10 cellular contexts compared by ENCODE assay signal in the genomic region with DNA sequence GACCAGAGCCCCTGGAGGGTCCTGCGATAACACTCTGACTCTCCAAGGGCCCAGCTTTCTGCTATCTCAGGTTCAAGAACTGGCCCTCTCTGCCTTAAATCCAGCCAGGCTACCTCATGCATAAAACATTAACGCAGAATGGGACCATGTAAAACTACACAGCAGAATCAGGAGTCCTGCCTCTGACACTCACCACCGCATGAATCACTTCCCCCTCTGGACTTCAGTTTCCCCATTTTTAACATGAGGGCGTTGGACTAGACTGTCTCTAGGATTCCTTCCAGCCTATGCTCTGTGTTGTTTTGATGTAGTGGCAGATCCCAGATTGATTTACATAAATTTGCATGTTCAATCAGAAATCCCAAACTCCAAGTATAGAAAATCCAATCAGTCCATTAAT. TPM values are rescaled to one million over a fixed set of nuclear protein-coding genes. Genes with fewer than 3 reads are reported as not detected.
A peak's percentile ranks its signal among the peaks of the same experiment; 100 is the strongest.
DNase-seq lines count a peak whose midpoint lies in the region; ATAC-seq and TF ChIP-seq lines count a peak whose summit lies in the region.
"Had no signal": no experiment of that assay in that cellular context is flagged by ENCODE, and none has a peak within 500 bp of the region (broad histone marks: within the 10 kb centered on the region; RNA-seq: fewer than 3 reads in every experiment).

No MANE protein-coding gene starts in this region.

- H3K9me3 Mint-ChIP-seq in memory B cell = no peaks in the 10 kb centered on the region
- no peaks in the 10 kb centered on the region for H3K9me3 Mint-ChIP-seq in T-helper 2 cell treated with Interferon-gamma antibody and Interleukin-4, amounts not matched to agents 5 μg/mL and 100 μg/mL, for 36 hours

- H3K9me2 ChIP-seq in SK-N-SH = no peaks in the 10 kb centered on the region

- in situ Hi-C loops in mammary epithelial cell (cut with MboI; ENCODE audit: low sequenced_read_pairs in 2 of 2) = no loop called here
- in situ Hi-C loops in transverse colon (cut with MboI; ENCODE audit: low pct_ligation_motif_present in 1 of 4, low pct_unique_long_range_greater_than_20kb in 1 of 4, low sequenced_read_pairs in 3 of 4) = no loop called here

- H4K20me1 ChIP-seq in SK-N-SH (ENCODE audit: insufficient read depth) (peaks cover 67% of the 10 kb centered on the region), mammary epithelial cell (ENCODE audit: insufficient read depth, low read length) (no peaks in the 10 kb centered on the region)

- H3K36me3 Mint-ChIP-seq in memory B cell = no peaks in the 10 kb centered on the region
- no peaks in the 10 kb centered on the region for H3K36me3 Mint-ChIP-seq in T-helper 2 cell treated with Interferon-gamma antibody and Interleukin-4, amounts not matched to agents 5 μg/mL and 100 μg/mL, for 36 hours (ENCODE audit: low read depth)

- no peaks in the 10 kb centered on the region for H3K27me3 ChIP-seq in SK-N-SH (ENCODE audit: insufficient read depth)
- H3K27me3 ChIP-seq in mammary epithelial cell (ENCODE audit: insufficient read depth, low read length) = no peaks in the 10 kb centered on the region
- H3K27me3 ChIP-seq in transverse colon = no peaks in the 10 kb centered on the region

- peaks cover 4% of the 10 kb centered on the region for H3F3A ChIP-seq in SK-N-SH (replicated peaks; ENCODE audit: insufficient read depth)

- H3K4me3 Mint-ChIP-seq in memory B cell = no peak overlapping the region
- H3K4me3 Mint-ChIP-seq in T-helper 2 cell treated with Interferon-gamma antibody and Interleukin-4, amounts not matched to agents 5 μg/mL and 100 μg/mL, for 36 hours = no peak overlapping the region

- 79% methylated on average over 4 of the region's 4 CpGs for WGBS in SK-N-SH (ENCODE audit: low lambda C conversion rate)
- 69% methylated on average over 4 of the region's 4 CpGs for WGBS in mammary epithelial cell (ENCODE audit: low coverage, missing lambda C conversion rate)
- 72 to 100% methylated on average over 1 to 4 of the region's 4 CpGs for WGBS in transverse colon (ENCODE audit: low coverage in 1 of 2), 2 donors

- H3K79me2 ChIP-seq in SK-N-SH (ENCODE audit: insufficient read depth) (peaks cover 75% of the 10 kb centered on the region), mammary epithelial cell (ENCODE audit: insufficient read depth, low read length) (peaks cover 71% of the 10 kb centered on the region)

- H3K4me1 Mint-ChIP-seq in memory B cell = peaks cover 36% of the 10 kb centered on the region
- peaks cover 24% of the 10 kb centered on the region for H3K4me1 Mint-ChIP-seq in T-helper 2 cell treated with Interferon-gamma antibody and Interleukin-4, amounts not matched to agents 5 μg/mL and 100 μg/mL, for 36 hours (ENCODE audit: low read depth)

- H2AFZ ChIP-seq in SK-N-SH (ENCODE audit: low read depth) = no peak overlapping the region
- H2AFZ ChIP-seq in mammary epithelial cell (ENCODE audit: low read depth, low read length) = no peak overlapping the region

- intact Hi-C loops in mammary epithelial cell (cut with micrococcal nuclease) (no loop called here), transverse colon (cut with DNase I; ENCODE audit: low total_unique reads) (no loop called here)

- TF ChIP-seq EP300 in SK-N-SH (IDR thresholded peaks at IDR 0.05; ENCODE audit: borderline replicate concordance in 1 of 2, low read depth in 1 of 2, low read length in 1 of 2) (no peak), transverse colon (IDR thresholded peaks at IDR 0.05; ENCODE audit: low read depth) (no peak)

- CTCF ChIA-PET in SK-N-SH (lab: Yijun Ruan, JAX) (interaction anchor here (1.4 to 7.5 kb wide), 3 partner anchors 14 to 48 kb away, joined by 3 to 51 read pairs (median 4); no protein-coding TSS in a partner anchor), mammary epithelial cell (lab: Charles Lee; ENCODE audit: low non-redundant PET) (no interaction called here)

- POLR2A ChIA-PET in SK-N-SH (lab: Yijun Ruan, JAX) = no interaction called here

- peaks cover 7 to 12% of the 10 kb centered on the region in 2 experiments for H3K36me3 ChIP-seq in SK-N-SH (replicated peaks in 1 of 2; ENCODE audit: control insufficient read depth in 1 of 2, insufficient read depth in 2 of 2, low read length in 1 of 2)
- H3K36me3 ChIP-seq in mammary epithelial cell (ENCODE audit: insufficient read depth, low read length) = no peaks in the 10 kb centered on the region
- H3K36me3 ChIP-seq in transverse colon = no peaks in the 10 kb centered on the region

- H3K9ac ChIP-seq in SK-N-SH (no peak overlapping the region), mammary epithelial cell (ENCODE audit: insufficient read depth, low read length) (no peak overlapping the region)

- ATAC-seq in SK-N-SH treated with all-trans-retinoic acid at 6 μM for 48 hours = no peak
- no peak for ATAC-seq in memory B cell (ENCODE audit: low read depth)
- no peak for ATAC-seq in HG03521 (IDR thresholded peaks at IDR 0.05; ENCODE audit: unreplicated experiment)
- no peak for ATAC-seq in GM18907 (IDR thresholded peaks at IDR 0.05; ENCODE audit: unreplicated experiment)

- no peak overlapping the region for H3K27ac ChIP-seq in SK-N-SH (ENCODE audit: low read depth in 2 of 2, low read length in 1 of 2)
- peak overlapping the region; percentile 37 for H3K27ac ChIP-seq in mammary epithelial cell (ENCODE audit: insufficient read depth, low read depth, low read length)
- peak overlapping the region; percentile 31 to 87 (median 58) for H3K27ac ChIP-seq in transverse colon
- H3K27ac ChIP-seq: 22Rv1 had no signal

- no peak for TF ChIP-seq RAD21 in SK-N-SH (IDR thresholded peaks at IDR 0.05; ENCODE audit: low read length)

- peak overlapping the region; percentile 27; the same call in 1 of the 2 replicates for H3K4me2 ChIP-seq in SK-N-SH
- H3K4me2 ChIP-seq in mammary epithelial cell (ENCODE audit: insufficient read depth, low read depth, low read length) = peak overlapping the region; percentile 31

- H3K4me3 ChIP-seq in SK-N-SH (ENCODE audit: low read depth in 2 of 2, low read length in 1 of 2) (peak overlapping the region in 1 of 2 experiments; percentile 17; a peak in 1 of 4 replicates), mammary epithelial cell (replicated peaks in 1 of 3; ENCODE audit: insufficient read depth in 1 of 3, low read depth in 2 of 3, low read length in 3 of 3) (no peak overlapping the region), transverse colon (no peak overlapping the region)

- TF ChIP-seq CTCF in SK-N-SH (IDR thresholded peaks at IDR 0.05) (no peak), mammary epithelial cell (conservative IDR thresholded peaks at IDR 0.05 in 1 of 2, IDR thresholded peaks at IDR 0.05 in 1 of 2; ENCODE audit: extremely low read depth in 1 of 2, insufficient read depth in 1 of 2, low read depth in 1 of 2, low read length in 2 of 2) (no peak), transverse colon (IDR thresholded peaks at IDR 0.05) (no peak)

- H3K9me3 ChIP-seq in SK-N-SH = no peaks in the 10 kb centered on the region
- no peaks in the 10 kb centered on the region for H3K9me3 ChIP-seq in mammary epithelial cell (replicated peaks; ENCODE audit: insufficient read depth, low read length)
- H3K9me3 ChIP-seq in transverse colon = no peaks in the 10 kb centered on the region

- no peak for TF ChIP-seq POLR2A in transverse colon (IDR thresholded peaks at IDR 0.05)

- no peak for DNase-seq in SK-N-SH
- DNase-seq in mammary epithelial cell = peak; percentile 46
- DNase-seq in memory B cell (ENCODE audit: low spot score in 2 of 2) = no peak
- DNase-seq in transverse colon = no peak
- DNase-seq in T-helper 2 cell treated with Interferon-gamma antibody and Interleukin-4, amounts not matched to agents 5 μg/mL and 100 μg/mL, for 36 hours (ENCODE audit: low spot score) = no peak
- DNase-seq: activated naive CD4-positive, alpha-beta T cell treated with Interleukin-2 at 50 U/mL for 16 hours had no signal

- no peaks in the 10 kb centered on the region for H3K27me3 Mint-ChIP-seq in memory B cell
- H3K27me3 Mint-ChIP-seq in T-helper 2 cell treated with Interferon-gamma antibody and Interleukin-4, amounts not matched to agents 5 μg/mL and 100 μg/mL, for 36 hours (ENCODE audit: low read depth) = peaks cover 21% of the 10 kb centered on the region

- H3K27ac Mint-ChIP-seq in memory B cell = peak overlapping the region; percentile 2
- H3K27ac Mint-ChIP-seq in T-helper 2 cell treated with Interferon-gamma antibody and Interleukin-4, amounts not matched to agents 5 μg/mL and 100 μg/mL, for 36 hours = no peak overlapping the region

- dilution Hi-C loops in mammary epithelial cell (cut with HindIII; ENCODE audit: low sequenced_read_pairs) = no loop called here

- H3K4me1 ChIP-seq in SK-N-SH (ENCODE audit: control insufficient read depth in 1 of 2, insufficient read depth in 2 of 2, low read depth in 1 of 2, low read length in 1 of 2) (peaks cover 15 to 31% of the 10 kb centered on the region in 2 experiments; a peak in 3 of 4 replicates), mammary epithelial cell (ENCODE audit: insufficient read depth, low read length) (peaks cover 38% of the 10 kb centered on the region), transverse colon (peaks cover 9 to 54% (median 27%) of the 10 kb centered on the region in 4 donors)

- no TSS peak for BruUV-seq in mammary epithelial cell (replicated peaks; lab: Mats Ljungman, UMichigan)

TF ChIP-seq in SK-N-SH, 30 proteins besides CTCF, POLR2A, EP300 and RAD21 (continues in another document):
- no peak for TF ChIP-seq RCOR1 (IDR thresholded peaks at IDR 0.05; ENCODE audit: low read length)

TF ChIP-seq in SK-N-SH treated with all-trans-retinoic acid at 6 μM for 48 hours, 23 proteins besides CTCF, POLR2A, EP300 and RAD21:
- TF ChIP-seq PPARA (CRISPR knock-in tag; IDR thresholded peaks at IDR 0.05; ENCODE audit: borderline replicate concordance) (no peak), TCF4 (CRISPR knock-in tag; IDR thresholded peaks at IDR 0.05; ENCODE audit: borderline replicate concordance) (no peak)

RNA-seq across cellular contexts. Expression of gene NCKAP5L, which starts 3.3 kb away (rescaled TPM):
- polyA plus RNA-seq in SK-N-SH (2012; rRNA removed) = 8.7 and 8.9 TPM in 2 replicates
- 2.3 and 4.2 TPM in 2 replicates for polyA plus RNA-seq in SK-N-SH (2012; cell fraction: cytosol; rRNA removed)
- 31.2 and 32.9 TPM in 2 replicates for polyA plus RNA-seq in SK-N-SH (2012; cell fraction: nucleus; rRNA removed)
- 10 to 100 TPM; 24.1 to 27.2 TPM for total RNA-seq in mammary epithelial cell
- 6.4 TPM for polyA plus RNA-seq in mammary epithelial cell
- 13.5 TPM for polyA minus RNA-seq in mammary epithelial cell
- 1 to 10 TPM; 3.4 to 5.1 (median 4.2) TPM for total RNA-seq in transverse colon

RNA-seq across cellular contexts. Expression of gene BCDIN3D, which starts 18.0 kb away (rescaled TPM):
- polyA plus RNA-seq in SK-N-SH (2012; rRNA removed) = 2.3 and 3.8 TPM in 2 replicates
- polyA plus RNA-seq in SK-N-SH (2012; cell fraction: cytosol; rRNA removed) = 2.9 and 3.3 TPM in 2 replicates
- 1.6 and 2.7 TPM in 2 replicates for polyA plus RNA-seq in SK-N-SH (2012; cell fraction: nucleus; rRNA removed)
- total RNA-seq in mammary epithelial cell = 1 to 10 TPM; 3.3 to 3.8 TPM
- polyA plus RNA-seq in mammary epithelial cell = 2.5 TPM
- 3.3 TPM for polyA minus RNA-seq in mammary epithelial cell
- 1 to 10 TPM in 3 of 4 donors, under 1 TPM in 1; 0.20 to 2.4 (median 2.0) TPM for total RNA-seq in transverse colon

Comparison
In these comparisons a context has a peak if more than half of its experiments do, and no peak if none do; other contexts are left out.
1. H3K27ac ChIP-seq: peak in mammary epithelial cell (single experiment) and transverse colon (4 of 4); none in SK-N-SH (0 of 2).
2. RNA of gene NCKAP5L, which starts 3.3 kb away (total RNA-seq): 24.1 to 27.2 TPM in mammary epithelial cell; 3.4 to 5.1 TPM in transverse colon; every median in the first group is over 4 times any median in the second.